8 cellular contexts compared by ENCODE assay signal in genomic region chr4:185395956-185396723, GRCh38. TPM values are rescaled to one million over a fixed set of nuclear protein-coding genes. Genes with fewer than 3 reads are reported as not detected.
A peak's percentile ranks its signal among the peaks of the same experiment; 100 is the strongest.
DNase-seq lines count a peak whose midpoint lies in the region; ATAC-seq and TF ChIP-seq lines count a peak whose summit lies in the region.

No MANE protein-coding gene starts in this region.

- POLR2A ChIA-PET in activated CD4-positive, alpha-beta T cell treated with anti-CD3 and anti-CD28 coated beads, Interleukin-2, amount 10 ng/mL, durations not matched to agents 7 days and 5 days (lab: Charles Lee), result interaction anchor here (0.6 to 1.2 kb wide), 3 partner anchors 29 to 1887 kb away, joined by 3 to 7 read pairs (median 3); partner anchors contain the start of gene UFSP2

- H4K20me1 ChIP-seq in BLaER1 treated with 17β-estradiol and CSF1 and Interleukin-3, amounts not matched to agents 10 nM and 100 nM, result no peaks in the 10 kb centered on the region; a peak in 1 of 22 replicates

- peaks cover 45 to 74% (median 67%) of the 10 kb centered on the region in 10 experiments for H3K4me1 ChIP-seq in BLaER1 treated with 17β-estradiol and CSF1 and Interleukin-3, amounts not matched to agents 10 nM and 100 nM
- H3K4me1 ChIP-seq in left lung, result peaks cover 7 to 37% of the 10 kb centered on the region in 2 donors

- H3K4me3 Mint-ChIP-seq in activated CD4-positive, alpha-beta T cell treated with anti-CD3 and anti-CD28 coated beads, Interleukin-2, amount 10 ng/mL, durations not matched to agents 7 days and 5 days, result peak overlapping the region; percentile 83

- H3K27ac ChIP-seq in BLaER1 treated with 17β-estradiol and CSF1 and Interleukin-3, amounts not matched to agents 10 nM and 100 nM, result peak overlapping the region; percentile 89 to 94 (median 92)
- H3K27ac ChIP-seq in left lung, result peak overlapping the region; percentile 98 to 100

- peak overlapping the region; percentile 85 to 95 (median 90) for H3K9ac ChIP-seq in BLaER1 treated with 17β-estradiol and CSF1 and Interleukin-3, amounts not matched to agents 10 nM and 100 nM

- H3K27me3 ChIP-seq in BLaER1 treated with 17β-estradiol and CSF1 and Interleukin-3, amounts not matched to agents 10 nM and 100 nM, result no peaks in the 10 kb centered on the region
- H3K27me3 ChIP-seq in left lung, result no peaks in the 10 kb centered on the region

- H3K36me3 ChIP-seq in BLaER1 treated with 17β-estradiol and CSF1 and Interleukin-3, amounts not matched to agents 10 nM and 100 nM, result peaks cover 0 to 24% (median 18%) of the 10 kb centered on the region in 11 experiments; a peak in 15 of 22 replicates
- H3K36me3 ChIP-seq in left lung, result peaks cover 0 to 21% of the 10 kb centered on the region in 2 donors

- DNase-seq in NCI-H526 (lab: John Stamatoyannopoulos, UW) (peak; percentile 83 to 94), cortex of kidney (lab: John Stamatoyannopoulos, UW) (peak; percentile 88), left lung (peak; percentile 97 to 99)
- DNase-seq in activated CD4-positive, alpha-beta T cell treated with anti-CD3 and anti-CD28 coated beads, Interleukin-2, amount 10 ng/mL, durations not matched to agents 7 days and 5 days, result peak; percentile 94
- peak; percentile 94 for DNase-seq in stimulated activated CD4-positive, alpha-beta T cell treated with anti-CD3 and anti-CD28 coated beads, Interleukin-2, amount 100 ng/mL, for 4 hours (ENCODE audit: low read depth)

- no peaks in the 10 kb centered on the region for H3K9me3 Mint-ChIP-seq in activated CD4-positive, alpha-beta T cell treated with anti-CD3 and anti-CD28 coated beads, Interleukin-2, amount 10 ng/mL, durations not matched to agents 7 days and 5 days

- peaks cover 27% of the 10 kb centered on the region for H3K36me3 Mint-ChIP-seq in activated CD4-positive, alpha-beta T cell treated with anti-CD3 and anti-CD28 coated beads, Interleukin-2, amount 10 ng/mL, durations not matched to agents 7 days and 5 days (ENCODE audit: low read depth)

- H3K27me3 Mint-ChIP-seq in activated CD4-positive, alpha-beta T cell treated with anti-CD3 and anti-CD28 coated beads, Interleukin-2, amount 10 ng/mL, durations not matched to agents 7 days and 5 days, result no peaks in the 10 kb centered on the region

- ATAC-seq in GM19328 (IDR thresholded peaks at IDR 0.05; ENCODE audit: unreplicated experiment) (peak; percentile 71), HG03469 (IDR thresholded peaks at IDR 0.05; ENCODE audit: unreplicated experiment) (peak; percentile 61), left lung (peak; percentile 91)

- no peaks in the 10 kb centered on the region for H3K9me3 ChIP-seq in BLaER1 treated with 17β-estradiol and CSF1 and Interleukin-3, amounts not matched to agents 10 nM and 100 nM (replicated peaks in 1 of 11)
- no peaks in the 10 kb centered on the region for H3K9me3 ChIP-seq in left lung

- TF ChIP-seq CTCF in left lung (IDR thresholded peaks at IDR 0.05), result no peak

- intact Hi-C loops in left lung (cut with DNase I), result loop anchor here in 1 of 2 donors (10.0 kb wide), 1 partner anchor 181 kb away; no protein-coding TSS in a partner anchor

- peak overlapping the region; percentile 86 to 99 (median 93) for H3K4me2 ChIP-seq in BLaER1 treated with 17β-estradiol and CSF1 and Interleukin-3, amounts not matched to agents 10 nM and 100 nM

- H3K27ac Mint-ChIP-seq in activated CD4-positive, alpha-beta T cell treated with anti-CD3 and anti-CD28 coated beads, Interleukin-2, amount 10 ng/mL, durations not matched to agents 7 days and 5 days, result peak overlapping the region; percentile 97

- peaks cover 51% of the 10 kb centered on the region for H3K4me1 Mint-ChIP-seq in activated CD4-positive, alpha-beta T cell treated with anti-CD3 and anti-CD28 coated beads, Interleukin-2, amount 10 ng/mL, durations not matched to agents 7 days and 5 days

- CTCF ChIA-PET in activated CD4-positive, alpha-beta T cell treated with anti-CD3 and anti-CD28 coated beads, Interleukin-2, amount 10 ng/mL, durations not matched to agents 7 days and 5 days (lab: Charles Lee), result interaction anchor here (1.2 to 2.0 kb wide), 6 partner anchors 9 to 183 kb away, joined by 3 to 9 read pairs (median 4); partner anchors contain the start of gene UFSP2

- peak overlapping the region; percentile 70 to 89 (median 80) for H3K4me3 ChIP-seq in BLaER1 treated with 17β-estradiol and CSF1 and Interleukin-3, amounts not matched to agents 10 nM and 100 nM
- H3K4me3 ChIP-seq in left lung, result peak overlapping the region; percentile 89 to 92

RNA-seq across cellular contexts. Expression of gene LRP2BP, which starts 0.4 kb away (rescaled TPM):
- total RNA-seq in activated CD4-positive, alpha-beta T cell treated with anti-CD3 and anti-CD28 coated beads, Interleukin-2, amount 10 ng/mL, durations not matched to agents 7 days and 5 days, result under 1 TPM; 0.73 to 0.79 TPM
- total RNA-seq in left lung, result under 1 TPM; 0.47 to 0.79 TPM

RNA-seq across cellular contexts. Expression of gene ANKRD37, which starts 0.5 kb away (rescaled TPM):
- 10 to 100 TPM; 12.0 to 12.8 TPM for total RNA-seq in activated CD4-positive, alpha-beta T cell treated with anti-CD3 and anti-CD28 coated beads, Interleukin-2, amount 10 ng/mL, durations not matched to agents 7 days and 5 days
- total RNA-seq in left lung, result 1 to 10 TPM; 5.2 to 8.2 TPM

RNA-seq across cellular contexts. Expression of gene UFSP2, which starts 29.6 kb away (rescaled TPM):
- total RNA-seq in activated CD4-positive, alpha-beta T cell treated with anti-CD3 and anti-CD28 coated beads, Interleukin-2, amount 10 ng/mL, durations not matched to agents 7 days and 5 days, result 10 to 100 TPM; 17.9 to 20.3 TPM
- 10 to 100 TPM; 20.1 to 28.4 TPM for total RNA-seq in left lung

Comparison
In these comparisons a context has a peak if more than half of its experiments do, and no peak if none do; other contexts are left out.
1. Peak in every context shown above with its lines: DNase-seq, ATAC-seq, H3K4me3 ChIP-seq and H3K27ac ChIP-seq.